26 cellular contexts compared by ENCODE assay signal in the genomic region with DNA sequence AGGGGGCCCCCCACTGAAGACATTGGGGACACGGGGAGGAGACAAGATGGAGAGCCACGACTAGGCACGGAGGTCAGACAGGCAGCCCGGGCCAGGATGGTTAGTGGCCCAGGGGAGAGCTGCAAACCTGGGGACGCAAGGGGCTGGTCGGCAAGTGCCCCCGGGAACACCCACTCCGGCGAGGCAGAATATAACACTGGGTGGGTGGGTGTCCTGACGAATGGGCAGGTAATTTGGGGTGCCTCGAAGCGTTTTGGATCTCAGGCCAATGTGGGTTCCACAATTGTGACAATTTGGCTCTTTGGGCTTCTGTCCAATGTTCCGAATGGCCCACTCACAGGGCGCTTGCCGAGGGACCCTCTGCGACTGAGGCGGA. TPM values are rescaled to one million over a fixed set of nuclear protein-coding genes. Genes with fewer than 3 reads are reported as not detected.
DNase-seq lines count a peak whose midpoint lies in the region; ATAC-seq and TF ChIP-seq lines count a peak whose summit lies in the region.
"Had no signal": no experiment of that assay in that cellular context is flagged by ENCODE, and none has a peak within 500 bp of the region (broad histone marks: within the 10 kb centered on the region; RNA-seq: fewer than 3 reads in every experiment).

No MANE protein-coding gene starts in this region.

- H3K36me3 Mint-ChIP-seq in activated T-cell treated with anti-CD3 and anti-CD28 coated beads, Interleukin-2, amount 50 U/mL, for 24 hours (ENCODE audit: low read depth) = no peaks in the 10 kb centered on the region
- H3K36me3 Mint-ChIP-seq in activated T-cell treated with anti-CD3 and anti-CD28 coated beads, Interleukin-2, amount 50 U/mL, for 4 hours (ENCODE audit: insufficient read depth) = no peaks in the 10 kb centered on the region
- H3K36me3 Mint-ChIP-seq in chondrocyte (ENCODE audit: low read depth) (peaks cover 3% of the 10 kb centered on the region), nephron (ENCODE audit: low read depth) (peaks cover 36% of the 10 kb centered on the region)
- H3K36me3 Mint-ChIP-seq: CD14-positive monocyte had no signal

- peak; percentile 24 for DNase-seq in activated T-cell treated with anti-CD3 and anti-CD28 coated beads, Interleukin-2, amount 50 U/mL, for 24 hours
- no peak for DNase-seq in activated T-cell treated with anti-CD3 and anti-CD28 coated beads, Interleukin-2, amount 50 U/mL, for 4 hours
- DNase-seq in chondrocyte (ENCODE audit: low spot score) (peak; percentile 68), aorta (peak; percentile 11 to 61), G401 (ENCODE audit: low spot score) (no peak), lower lobe of right lung (no peak)
- no peak for DNase-seq in activated CD8-positive, alpha-beta memory T cell treated with anti-CD3 and anti-CD28 coated beads, Interleukin-2, amount 50 U/mL, for 48 hours
- DNase-seq: BE2C, DMS153, DND-41, GM23248, H9, MM.1S, NCI-H1048, NCI-H1694, NCI-H2081, NCI-H2227 treated with DMSO at 0.1 percent for 48 hours, NCI-H526 treated with DMSO at 0.1 percent for 48 hours, Peyer's patch, SK-N-SH had no signal

- no peak for ATAC-seq in activated T-cell treated with anti-CD3 and anti-CD28 coated beads, Interleukin-2, amount 50 U/mL, for 4 hours
- ATAC-seq in aorta (ENCODE audit: low FRiP score) (no peak), lower lobe of right lung (no peak)

- H3K4me1 ChIP-seq in aorta (ENCODE audit: control insufficient read depth in 1 of 2, insufficient read depth in 2 of 2, low read length in 2 of 2) (no peaks in the 10 kb centered on the region), lower lobe of right lung (no peaks in the 10 kb centered on the region)
- H3K4me1 ChIP-seq: Peyer's patch had no signal

- H3K27ac ChIP-seq in aorta (ENCODE audit: low read depth in 1 of 2, low read length in 2 of 2) (no peak overlapping the region), lower lobe of right lung (no peak overlapping the region)
- H3K27ac ChIP-seq: 22Rv1, GM23248, KMS-11, Peyer's patch had no signal

- TF ChIP-seq CTCF in chondrocyte (IDR thresholded peaks at IDR 0.05) (no peak), nephron (IDR thresholded peaks at IDR 0.05; ENCODE audit: unreplicated experiment in 3 of 3) (no peak), lower lobe of right lung (IDR thresholded peaks at IDR 0.05) (no peak)

- H3K27ac Mint-ChIP-seq in activated T-cell treated with anti-CD3 and anti-CD28 coated beads, Interleukin-2, amount 50 U/mL, for 24 hours = no peak overlapping the region
- H3K27ac Mint-ChIP-seq in chondrocyte (ENCODE audit: unreplicated experiment) (no peak overlapping the region), nephron (peak overlapping the region; percentile 11 to 67 (median 64))
- H3K27ac Mint-ChIP-seq: CD14-positive monocyte, H9 had no signal

- H3K9me3 Mint-ChIP-seq in activated T-cell treated with anti-CD3 and anti-CD28 coated beads, Interleukin-2, amount 50 U/mL, for 24 hours = no peaks in the 10 kb centered on the region
- H3K9me3 Mint-ChIP-seq in activated T-cell treated with anti-CD3 and anti-CD28 coated beads, Interleukin-2, amount 50 U/mL, for 4 hours = no peaks in the 10 kb centered on the region
- H3K9me3 Mint-ChIP-seq in chondrocyte (ENCODE audit: low read depth) (no peaks in the 10 kb centered on the region), nephron (no peaks in the 10 kb centered on the region)

- H3K27me3 ChIP-seq in aorta (ENCODE audit: control insufficient read depth in 1 of 2, insufficient read depth in 2 of 2, low read length in 1 of 2) (no peaks in the 10 kb centered on the region), lower lobe of right lung (ENCODE audit: low read depth) (peaks cover 28% of the 10 kb centered on the region)
- H3K27me3 ChIP-seq: BE2C, Peyer's patch had no signal

- H3K4me1 Mint-ChIP-seq in activated T-cell treated with anti-CD3 and anti-CD28 coated beads, Interleukin-2, amount 50 U/mL, for 24 hours (ENCODE audit: low read depth) = no peaks in the 10 kb centered on the region
- H3K4me1 Mint-ChIP-seq in activated T-cell treated with anti-CD3 and anti-CD28 coated beads, Interleukin-2, amount 50 U/mL, for 4 hours (ENCODE audit: low read depth) = no peaks in the 10 kb centered on the region
- no peaks in the 10 kb centered on the region for H3K4me1 Mint-ChIP-seq in chondrocyte (ENCODE audit: low read depth)
- peaks cover 23% of the 10 kb centered on the region for H3K4me1 Mint-ChIP-seq in nephron
- H3K4me1 Mint-ChIP-seq: CD14-positive monocyte had no signal

- H3K36me3 ChIP-seq in aorta (ENCODE audit: control insufficient read depth in 1 of 2, insufficient read depth in 2 of 2, low read length in 1 of 2) (no peaks in the 10 kb centered on the region), lower lobe of right lung (no peaks in the 10 kb centered on the region)
- H3K36me3 ChIP-seq: Peyer's patch had no signal

- H3K9me3 ChIP-seq in aorta (ENCODE audit: control insufficient read depth, low read length) (no peaks in the 10 kb centered on the region), lower lobe of right lung (no peaks in the 10 kb centered on the region)
- H3K9me3 ChIP-seq: BE2C, Peyer's patch, SK-N-SH had no signal

- peaks cover 42% of the 10 kb centered on the region for H3K27me3 Mint-ChIP-seq in activated T-cell treated with anti-CD3 and anti-CD28 coated beads, Interleukin-2, amount 50 U/mL, for 24 hours
- peaks cover 30% of the 10 kb centered on the region for H3K27me3 Mint-ChIP-seq in activated T-cell treated with anti-CD3 and anti-CD28 coated beads, Interleukin-2, amount 50 U/mL, for 4 hours (ENCODE audit: low read depth)
- H3K27me3 Mint-ChIP-seq in chondrocyte (ENCODE audit: low read depth) (peaks cover 24% of the 10 kb centered on the region), nephron (ENCODE audit: low read depth) (peaks cover 33% of the 10 kb centered on the region)

- no peak overlapping the region for H3K4me3 Mint-ChIP-seq in activated T-cell treated with anti-CD3 and anti-CD28 coated beads, Interleukin-2, amount 50 U/mL, for 24 hours
- no peak overlapping the region for H3K4me3 Mint-ChIP-seq in activated T-cell treated with anti-CD3 and anti-CD28 coated beads, Interleukin-2, amount 50 U/mL, for 4 hours
- H3K4me3 Mint-ChIP-seq in chondrocyte (ENCODE audit: unreplicated experiment) = no peak overlapping the region
- H3K4me3 Mint-ChIP-seq in nephron = peak overlapping the region in 1 of 3 experiments; percentile 44
- H3K4me3 Mint-ChIP-seq: CD14-positive monocyte, H9, IgD-negative memory B cell had no signal

- WGBS in aorta, 2 donors = 90 to 92% methylated on average over 17 of the region's 17 CpGs

- intact Hi-C loops in aorta (cut with DNase I) (no loop called here), lower lobe of right lung (cut with DNase I) (no loop called here)

- H3K4me3 ChIP-seq in aorta (ENCODE audit: low read length in 2 of 2) (no peak overlapping the region), lower lobe of right lung (no peak overlapping the region)
- H3K4me3 ChIP-seq: GM23248, Peyer's patch had no signal

- in situ Hi-C loops in G401 (cut with HindIII; ENCODE audit: low sequenced_read_pairs) = no loop called here

RNA-seq across cellular contexts. Expression of a gene that starts 9.9 kb away (rescaled TPM):
- total RNA-seq in activated T-cell treated with anti-CD3 and anti-CD28 coated beads, Interleukin-2, amount 50 U/mL, for 4 hours = 10 to 100 TPM in 1 of 3 donors, 1 to 10 TPM in 2; 4.6 to 12.5 (median 5.7) TPM
- 107 to 716 TPM (median 110 TPM) in 3 replicates for total RNA-seq in chondrocyte
- total RNA-seq in aorta = 100 to 1,000 TPM in 1 of 2 donors, 10 to 100 TPM in 1; 83.5 to 620 TPM
- polyA plus RNA-seq in aorta = 1 to 10 TPM in 1 of 2 donors, under 1 TPM in 1; 0.67 to 1.8 TPM
- total RNA-seq in G401 (2014; rRNA removed; shearing (Covaris generic)) = 0.06 TPM in 1 of 2 replicates, not detected in the other
- 33.9 TPM for total RNA-seq in lower lobe of right lung
- total RNA-seq: GM23248 had no signal
- polyA plus RNA-seq: CD14-positive monocyte, IgD-negative memory B cell had no signal

RNA-seq across cellular contexts. Expression of a gene that starts 31.7 kb away (rescaled TPM):
- not detected for total RNA-seq in activated T-cell treated with anti-CD3 and anti-CD28 coated beads, Interleukin-2, amount 50 U/mL, for 4 hours
- total RNA-seq in chondrocyte (not detected in 3 replicates), aorta (1 to 10 TPM; 1.9 to 2.1 TPM), lower lobe of right lung (not detected)
- polyA plus RNA-seq in aorta = 10 to 100 TPM; 17.2 to 18.8 TPM
- total RNA-seq in G401 (2014; rRNA removed; shearing (Covaris generic)) = not detected in 2 replicates
- total RNA-seq: GM23248, H9, NCI-H460, Peyer's patch had no signal
- polyA plus RNA-seq: CD14-positive monocyte, GM23248, IgD-negative memory B cell, SK-N-SH had no signal

RNA-seq across cellular contexts. Expression of a gene that starts 42.3 kb away (rescaled TPM):
- not detected for total RNA-seq in activated T-cell treated with anti-CD3 and anti-CD28 coated beads, Interleukin-2, amount 50 U/mL, for 4 hours
- total RNA-seq in chondrocyte (not detected in 3 replicates), aorta (under 1 TPM in 1 of 2 donors, not detected in 1; 0.45 TPM), lower lobe of right lung (not detected)
- polyA plus RNA-seq in aorta = not detected
- 0.49 TPM in 1 of 2 replicates, not detected in the other for total RNA-seq in G401 (2014; rRNA removed; shearing (Covaris generic))
- total RNA-seq: GM23248, H9, NCI-H460 had no signal
- polyA plus RNA-seq: CD14-positive monocyte, GM23248, IgD-negative memory B cell, SK-N-SH had no signal

Comparison
In these comparisons a context has a peak if more than half of its experiments do, and no peak if none do; other contexts are left out.
1. DNase-seq: peak in activated T-cell treated with anti-CD3 and anti-CD28 coated beads, Interleukin-2, amount 50 U/mL, for 24 hours (single experiment), chondrocyte (single experiment) and aorta (2 of 2); none in activated T-cell treated with anti-CD3 and anti-CD28 coated beads, Interleukin-2, amount 50 U/mL, for 4 hours (single experiment), activated CD8-positive, alpha-beta memory T cell treated with anti-CD3 and anti-CD28 coated beads, Interleukin-2, amount 50 U/mL, for 48 hours (single experiment), G401 (single experiment) and lower lobe of right lung (single experiment).
2. H3K27ac Mint-ChIP-seq: peak in nephron (3 of 3); none in activated T-cell treated with anti-CD3 and anti-CD28 coated beads, Interleukin-2, amount 50 U/mL, for 24 hours (single experiment) and chondrocyte (single experiment).